ENCODE assay signal across 1 cellular context in the genomic region with DNA sequence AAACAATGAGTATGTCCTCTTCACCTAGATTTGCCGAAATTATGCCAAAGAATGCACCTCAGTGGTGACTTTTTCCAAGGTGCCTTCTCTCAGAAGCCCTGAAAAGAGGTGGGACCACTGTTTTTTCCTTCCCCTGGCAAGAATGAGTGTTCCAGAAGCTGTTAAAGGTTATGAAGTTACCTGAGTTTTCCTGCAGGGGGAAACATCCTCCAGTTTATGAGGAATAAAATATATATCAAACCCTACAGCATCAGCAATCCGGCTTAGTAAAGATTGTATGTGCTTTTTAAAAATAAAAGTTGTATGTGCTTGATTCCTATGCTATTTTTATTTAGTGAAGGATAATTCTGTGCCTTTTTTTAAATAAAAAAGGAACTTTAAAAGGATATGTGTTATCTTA.
TF ChIP-seq lines count a peak whose summit lies in the region.

No MANE protein-coding gene starts in this region.

TF ChIP-seq in WTC11, 78 proteins besides CTCF, POLR2A, EP300 and RAD21 (continued from another document):
- TF ChIP-seq CBFB (CRISPR knock-in tag; IDR thresholded peaks at IDR 0.05; ENCODE audit: low read depth): no peak
- TF ChIP-seq TCF7 (CRISPR knock-in tag; IDR thresholded peaks at IDR 0.05; ENCODE audit: low read depth): no peak
